In genomic region chr21:30582850-30583249, GRCh38 we compare ENCODE assay signal across 26 cellular contexts. TPM values are rescaled to one million over a fixed set of nuclear protein-coding genes. Genes with fewer than 3 reads are reported as not detected.
A peak's percentile ranks its signal among the peaks of the same experiment; 100 is the strongest.
DNase-seq lines count a peak whose midpoint lies in the region; ATAC-seq, FAIRE-seq and TF ChIP-seq lines count a peak whose summit lies in the region.
"Had no signal": no experiment of that assay in that cellular context is flagged by ENCODE, and none has a peak within 500 bp of the region (broad histone marks: within the 10 kb centered on the region; RNA-seq: fewer than 3 reads in every experiment).

No MANE protein-coding gene starts in this region.

- ATAC-seq in GM12878, result no peak
- no peak for ATAC-seq in HG02840 (IDR thresholded peaks at IDR 0.05; ENCODE audit: low FRiP score, unreplicated experiment)
- no peak for ATAC-seq in HG02970 (IDR thresholded peaks at IDR 0.05; ENCODE audit: low FRiP score, unreplicated experiment)
- ATAC-seq: A549 had no signal

- TF ChIP-seq RAD21 in GM12878 (IDR thresholded peaks at IDR 0.05; ENCODE audit: insufficient read depth, low read depth, low read length), result no peak

- H3K4me1 Mint-ChIP-seq in neural progenitor cell, result peaks cover 8% of the 10 kb centered on the region
- H3K4me1 Mint-ChIP-seq: CD14-positive monocyte; CD8-positive, alpha-beta memory T cell had no signal

- H3K4me2 ChIP-seq in GM12878 (ENCODE audit: control insufficient read depth, insufficient read depth), result no peak overlapping the region
- H3K4me2 ChIP-seq in neural progenitor cell, result no peak overlapping the region
- H3K4me2 ChIP-seq: A549; BLaER1 treated with 17β-estradiol and CSF1 and Interleukin-3, amounts not matched to agents 10 nM and 100 nM had no signal

- no peak overlapping the region for H3K4me3 Mint-ChIP-seq in neural progenitor cell
- H3K4me3 Mint-ChIP-seq: CD14-positive monocyte; CD4-positive, alpha-beta T cell; CD8-positive, alpha-beta memory T cell had no signal

- 0% methylated on average over 1 of the region's 1 CpG for WGBS in GM12878 (ENCODE audit: insufficient coverage, insufficient replicate concordance, low lambda C conversion rate, missing lambda C conversion rate)

- H3K27ac ChIP-seq in GM12878 (ENCODE audit: control insufficient read depth, insufficient read depth) (no peak overlapping the region), neural progenitor cell (no peak overlapping the region)
- H3K27ac ChIP-seq: A549; BLaER1 treated with 17β-estradiol and CSF1 and Interleukin-3, amounts not matched to agents 10 nM and 100 nM; GM23248 had no signal

- no peaks in the 10 kb centered on the region for H3F3A ChIP-seq in neural progenitor cell (ENCODE audit: low read depth)

- no TSS peak for BruUV-seq in GM12878 (replicated peaks; lab: Mats Ljungman, UMichigan)

- H3K9ac ChIP-seq in GM12878 (ENCODE audit: control insufficient read depth, insufficient read depth, low read length) (no peak overlapping the region), neural progenitor cell (no peak overlapping the region)
- H3K9ac ChIP-seq: BLaER1 treated with 17β-estradiol and CSF1 and Interleukin-3, amounts not matched to agents 10 nM and 100 nM; GM23248 had no signal

- no peaks in the 10 kb centered on the region for H3K27me3 Mint-ChIP-seq in neural progenitor cell (ENCODE audit: insufficient read depth, low read depth)
- H3K27me3 Mint-ChIP-seq: CD4-positive, alpha-beta T cell; CD8-positive, alpha-beta memory T cell had no signal

- no peak for FAIRE-seq in GM12878 (lab: Jason Lieb, UNC)
- FAIRE-seq: A549, D721Med, GM12892, GM19239, H1 had no signal

- H3K9me3 ChIP-seq in GM12878 (replicated peaks; ENCODE audit: control insufficient read depth, insufficient read depth, low read length), result no peaks in the 10 kb centered on the region
- H3K9me3 ChIP-seq in neural progenitor cell (ENCODE audit: low read depth), result peaks cover 11% of the 10 kb centered on the region
- H3K9me3 ChIP-seq: A549; BE2C; BLaER1 treated with 17β-estradiol and CSF1 and Interleukin-3, amounts not matched to agents 10 nM and 100 nM had no signal

- POLR2A ChIA-PET in GM12878 (lab: Charles Lee), result no interaction called here

- TF ChIP-seq POLR2A in GM12878 (IDR thresholded peaks at IDR 0.05; ENCODE audit: low read depth, low read length), result no peak

- in situ Hi-C loops in SK-MEL-5 (cut with HindIII; ENCODE audit: low pct_unique_long_range_greater_than_20kb, low sequenced_read_pairs) (no loop called here), GM12878 (cut with MboI) (no loop called here)

- RAD21 ChIA-PET in GM12878 (lab: Charles Lee; ENCODE audit: unreplicated experiment), result no interaction called here

- intact Hi-C loops in GM12878 (cut with micrococcal nuclease; ENCODE audit: unreplicated experiment), result no loop called here

- TF ChIP-seq CTCF in GM12878 (IDR thresholded peaks at IDR 0.05 in 2 of 3, conservative IDR thresholded peaks at IDR 0.05 in 1 of 3; ENCODE audit: control insufficient read depth in 2 of 3, extremely low read depth in 1 of 3, insufficient read depth in 1 of 3, low read depth in 3 of 3, low read length in 3 of 3) (no peak), neural progenitor cell (IDR thresholded peaks at IDR 0.05) (no peak)

- DNase-seq in SK-MEL-5 (ENCODE audit: low read depth, low spot score) (peak; percentile 11), GM12878 (ENCODE audit: low read depth, low spot score) (no peak), neural progenitor cell (ENCODE audit: low spot score) (peak; percentile 10), NCI-H748 treated with DMSO at 0.1 percent for 48 hours (lab: John Stamatoyannopoulos, UW) (no peak)
- DNase-seq: 8988T; ACHN; AML-193; BE2C; CD4-positive, alpha-beta T cell; CD8-positive, alpha-beta memory T cell; DMS 273 treated with DMSO at 0.1 percent for 48 hours; DMS79; EL; GDM1; GM23248; H7; HCEC 1CT had no signal

- H3K27ac Mint-ChIP-seq in neural progenitor cell, result no peak overlapping the region
- H3K27ac Mint-ChIP-seq: CD14-positive monocyte; CD4-positive, alpha-beta T cell; CD8-positive, alpha-beta memory T cell had no signal

- no peak overlapping the region for H3K4me3 ChIP-seq in GM12878
- H3K4me3 ChIP-seq in neural progenitor cell, result no peak overlapping the region
- H3K4me3 ChIP-seq: A549; BLaER1 treated with 17β-estradiol and CSF1 and Interleukin-3, amounts not matched to agents 10 nM and 100 nM; GM23248 had no signal

- H3K79me2 ChIP-seq in GM12878 (ENCODE audit: control insufficient read depth, insufficient read depth, low read length) (no peaks in the 10 kb centered on the region), neural progenitor cell (ENCODE audit: low read depth) (no peaks in the 10 kb centered on the region)

- H3K36me3 Mint-ChIP-seq in neural progenitor cell, result no peaks in the 10 kb centered on the region
- H3K36me3 Mint-ChIP-seq: CD14-positive monocyte; CD8-positive, alpha-beta memory T cell had no signal

- no peaks in the 10 kb centered on the region for H3K9me3 Mint-ChIP-seq in neural progenitor cell
- H3K9me3 Mint-ChIP-seq: CD4-positive, alpha-beta T cell had no signal

- H2AFZ ChIP-seq in GM12878 (ENCODE audit: control insufficient read depth, low read depth, low read length) (no peak overlapping the region), neural progenitor cell (replicated peaks) (no peak overlapping the region)
- H2AFZ ChIP-seq: GM23248 had no signal

- no peaks in the 10 kb centered on the region for H3K4me1 ChIP-seq in GM12878 (ENCODE audit: control insufficient read depth, insufficient read depth, low read length)
- H3K4me1 ChIP-seq in neural progenitor cell, result peaks cover 14% of the 10 kb centered on the region
- H3K4me1 ChIP-seq: A549; BE2C; BLaER1 treated with 17β-estradiol and CSF1 and Interleukin-3, amounts not matched to agents 10 nM and 100 nM had no signal

- H3K36me3 ChIP-seq in GM12878 (ENCODE audit: control insufficient read depth in 2 of 2, insufficient read depth in 2 of 2, low read length in 1 of 2), result no peaks in the 10 kb centered on the region
- peaks cover 4% of the 10 kb centered on the region for H3K36me3 ChIP-seq in neural progenitor cell
- H3K36me3 ChIP-seq: BE2C; BLaER1 treated with 17β-estradiol and CSF1 and Interleukin-3, amounts not matched to agents 10 nM and 100 nM had no signal

- CTCF ChIA-PET in GM12878 (lab: Yijun Ruan, JAX), result no interaction called here

- SMC1A ChIA-PET in GM12878 (lab: Charles Lee; ENCODE audit: uncharacterized antibody, unreplicated experiment), result no interaction called here

- H3K27me3 ChIP-seq in GM12878 (replicated peaks in 1 of 2; ENCODE audit: control insufficient read depth in 2 of 2, insufficient read depth in 2 of 2, low read length in 1 of 2) (no peaks in the 10 kb centered on the region), neural progenitor cell (no peaks in the 10 kb centered on the region)
- H3K27me3 ChIP-seq: BE2C; BLaER1 treated with 17β-estradiol and CSF1 and Interleukin-3, amounts not matched to agents 10 nM and 100 nM had no signal

- H4K20me1 ChIP-seq in GM12878 (ENCODE audit: control insufficient read depth, insufficient read depth) (no peaks in the 10 kb centered on the region), neural progenitor cell (ENCODE audit: low read depth) (no peaks in the 10 kb centered on the region)
- H4K20me1 ChIP-seq: BLaER1 treated with 17β-estradiol and CSF1 and Interleukin-3, amounts not matched to agents 10 nM and 100 nM had no signal

- TF ChIP-seq EP300 in GM12878 (IDR thresholded peaks at IDR 0.05; ENCODE audit: borderline replicate concordance in 1 of 2, control insufficient read depth in 1 of 2, low read depth in 2 of 2, low read length in 2 of 2), result no peak

RNA-seq across cellular contexts. Expression of gene KRTAP22-2, which starts 7.3 kb away (rescaled TPM):
- total RNA-seq in SK-MEL-5 (2014; rRNA removed; shearing (Covaris generic)), result not detected in 2 replicates
- not detected in 2 replicates for polyA plus RNA-seq in SK-MEL-5 (2015; cell fraction: cytosol; rRNA removed)
- polyA plus RNA-seq in SK-MEL-5 (2015; cell fraction: nucleus; rRNA removed), result not detected in 2 replicates
- total RNA-seq in GM12878 (2013; cell fraction: nucleolus; rRNA removed), result not detected in 2 replicates
- total RNA-seq in GM12878 (2014; rRNA removed), result not detected in 2 replicates
- not detected in 2 replicates for total RNA-seq in GM12878 (2014; rRNA removed; fragmentation: Illumina TruSeq; extraction: Trizol)
- total RNA-seq in GM12878 (2021), result not detected in 2 replicates
- polyA plus RNA-seq in GM12878 (2011; ENCODE audit: low read depth), result not detected
- polyA plus RNA-seq in GM12878 (2011; rRNA removed), result not detected in 2 replicates
- polyA plus RNA-seq in GM12878 (2011; cell fraction: cytosol; rRNA removed), result not detected in 2 replicates
- polyA plus RNA-seq in GM12878 (2011; cell fraction: nucleus; rRNA removed), result not detected in 2 replicates
- polyA plus RNA-seq in GM12878 (2012), result not detected in 2 replicates
- polyA plus RNA-seq in GM12878 (2014; fragmentation: Illumina TruSeq; extraction: Trizol), result not detected in 2 replicates
- not detected for polyA plus RNA-seq in GM12878 (2014; fragmentation: Nextera tagmentation; extraction: Ambion mirVana)
- not detected in 2 replicates for polyA plus RNA-seq in GM12878 (2014; rRNA removed)
- not detected for polyA plus RNA-seq in GM12878 (2016; fragmentation: Nextera tagmentation; extraction: Ambion mirVana)
- not detected in 2 replicates for polyA minus RNA-seq in GM12878 (2011; rRNA and poly(A)+ RNA removed)
- not detected in 2 replicates for polyA minus RNA-seq in GM12878 (2011; cell fraction: cytosol; rRNA and poly(A)+ RNA removed)
- polyA minus RNA-seq in GM12878 (2011; cell fraction: nucleus; rRNA and poly(A)+ RNA removed), result not detected in 2 replicates
- not detected in 2 replicates for total RNA-seq in neural progenitor cell (ENCODE audit: low replicate concordance)
- total RNA-seq: CD4-positive, alpha-beta T cell; CD8-positive, alpha-beta memory T cell; GM23248; H1; H7 had no signal
- polyA plus RNA-seq: A549; CD14-positive monocyte; CD8-positive, alpha-beta memory T cell; GM23248; H1 had no signal

RNA-seq across cellular contexts. Expression of gene KRTAP6-3, which starts 9.4 kb away (rescaled TPM):
- not detected in 2 replicates for total RNA-seq in SK-MEL-5 (2014; rRNA removed; shearing (Covaris generic))
- not detected in 2 replicates for polyA plus RNA-seq in SK-MEL-5 (2015; cell fraction: cytosol; rRNA removed)
- polyA plus RNA-seq in SK-MEL-5 (2015; cell fraction: nucleus; rRNA removed), result not detected in 2 replicates
- total RNA-seq in GM12878 (2013; cell fraction: nucleolus; rRNA removed), result not detected in 2 replicates
- total RNA-seq in GM12878 (2014; rRNA removed), result not detected in 2 replicates
- total RNA-seq in GM12878 (2014; rRNA removed; fragmentation: Illumina TruSeq; extraction: Trizol), result not detected in 2 replicates
- total RNA-seq in GM12878 (2021), result not detected in 2 replicates
- polyA plus RNA-seq in GM12878 (2011; ENCODE audit: low read depth), result not detected
- polyA plus RNA-seq in GM12878 (2011; rRNA removed), result not detected in 2 replicates
- not detected in 2 replicates for polyA plus RNA-seq in GM12878 (2011; cell fraction: cytosol; rRNA removed)
- polyA plus RNA-seq in GM12878 (2011; cell fraction: nucleus; rRNA removed), result not detected in 2 replicates
- polyA plus RNA-seq in GM12878 (2012), result not detected in 2 replicates
- polyA plus RNA-seq in GM12878 (2014; fragmentation: Illumina TruSeq; extraction: Trizol), result not detected in 2 replicates
- polyA plus RNA-seq in GM12878 (2014; fragmentation: Nextera tagmentation; extraction: Ambion mirVana), result not detected
- polyA plus RNA-seq in GM12878 (2014; rRNA removed), result not detected in 2 replicates
- polyA plus RNA-seq in GM12878 (2016; fragmentation: Nextera tagmentation; extraction: Ambion mirVana), result not detected
- not detected in 2 replicates for polyA minus RNA-seq in GM12878 (2011; rRNA and poly(A)+ RNA removed)
- polyA minus RNA-seq in GM12878 (2011; cell fraction: cytosol; rRNA and poly(A)+ RNA removed), result not detected in 2 replicates
- polyA minus RNA-seq in GM12878 (2011; cell fraction: nucleus; rRNA and poly(A)+ RNA removed), result not detected in 2 replicates
- not detected in 2 replicates for total RNA-seq in neural progenitor cell (ENCODE audit: low replicate concordance)
- total RNA-seq: CD4-positive, alpha-beta T cell; CD8-positive, alpha-beta memory T cell; GM23248; H1; H7 had no signal
- polyA plus RNA-seq: A549; CD14-positive monocyte; CD8-positive, alpha-beta memory T cell; GM23248; H1 had no signal

RNA-seq across cellular contexts. Expression of gene KRTAP6-2, which starts 15.9 kb away (rescaled TPM):
- total RNA-seq in SK-MEL-5 (2014; rRNA removed; shearing (Covaris generic)), result not detected in 2 replicates
- not detected in 2 replicates for polyA plus RNA-seq in SK-MEL-5 (2015; cell fraction: cytosol; rRNA removed)
- not detected in 2 replicates for polyA plus RNA-seq in SK-MEL-5 (2015; cell fraction: nucleus; rRNA removed)
- not detected in 2 replicates for total RNA-seq in GM12878 (2013; cell fraction: nucleolus; rRNA removed)
- total RNA-seq in GM12878 (2014; rRNA removed) (not detected in 2 replicates), GM12878 (2014; rRNA removed; fragmentation: Illumina TruSeq; extraction: Trizol) (not detected in 2 replicates), GM12878 (2021) (not detected in 2 replicates), neural progenitor cell (ENCODE audit: low replicate concordance) (not detected in 2 replicates)
- not detected for polyA plus RNA-seq in GM12878 (2011; ENCODE audit: low read depth)
- polyA plus RNA-seq in GM12878 (2011; rRNA removed) (not detected in 2 replicates), GM12878 (2014; fragmentation: Illumina TruSeq; extraction: Trizol) (not detected in 2 replicates), GM12878 (2014; fragmentation: Nextera tagmentation; extraction: Ambion mirVana) (not detected), GM12878 (2014; rRNA removed) (not detected in 2 replicates), GM12878 (2016; fragmentation: Nextera tagmentation; extraction: Ambion mirVana) (not detected)
- polyA plus RNA-seq in GM12878 (2011; cell fraction: cytosol; rRNA removed), result not detected in 2 replicates
- not detected in 2 replicates for polyA plus RNA-seq in GM12878 (2011; cell fraction: nucleus; rRNA removed)
- polyA plus RNA-seq in GM12878 (2012), result not detected in 2 replicates
- not detected in 2 replicates for polyA minus RNA-seq in GM12878 (2011; rRNA and poly(A)+ RNA removed)
- not detected in 2 replicates for polyA minus RNA-seq in GM12878 (2011; cell fraction: cytosol; rRNA and poly(A)+ RNA removed)
- not detected in 2 replicates for polyA minus RNA-seq in GM12878 (2011; cell fraction: nucleus; rRNA and poly(A)+ RNA removed)
- total RNA-seq: CD4-positive, alpha-beta T cell; CD8-positive, alpha-beta memory T cell; GM23248; H1; H7 had no signal
- polyA plus RNA-seq: A549; CD14-positive monocyte; CD8-positive, alpha-beta memory T cell; GM23248; H1 had no signal

RNA-seq across cellular contexts. Expression of gene KRTAP22-1, which starts 18.0 kb away (rescaled TPM):
- not detected in 2 replicates for total RNA-seq in SK-MEL-5 (2014; rRNA removed; shearing (Covaris generic))
- not detected in 2 replicates for polyA plus RNA-seq in SK-MEL-5 (2015; cell fraction: cytosol; rRNA removed)
- polyA plus RNA-seq in SK-MEL-5 (2015; cell fraction: nucleus; rRNA removed), result not detected in 2 replicates
- total RNA-seq in GM12878 (2013; cell fraction: nucleolus; rRNA removed), result not detected in 2 replicates
- total RNA-seq in GM12878 (2014; rRNA removed), result not detected in 2 replicates
- not detected in 2 replicates for total RNA-seq in GM12878 (2014; rRNA removed; fragmentation: Illumina TruSeq; extraction: Trizol)
- total RNA-seq in GM12878 (2021), result not detected in 2 replicates
- polyA plus RNA-seq in GM12878 (2011; ENCODE audit: low read depth), result not detected
- polyA plus RNA-seq in GM12878 (2011; rRNA removed), result not detected in 2 replicates
- not detected in 2 replicates for polyA plus RNA-seq in GM12878 (2011; cell fraction: cytosol; rRNA removed)
- polyA plus RNA-seq in GM12878 (2011; cell fraction: nucleus; rRNA removed), result not detected in 2 replicates
- not detected in 2 replicates for polyA plus RNA-seq in GM12878 (2012)
- polyA plus RNA-seq in GM12878 (2014; fragmentation: Illumina TruSeq; extraction: Trizol), result not detected in 2 replicates
- polyA plus RNA-seq in GM12878 (2014; fragmentation: Nextera tagmentation; extraction: Ambion mirVana), result not detected
- polyA plus RNA-seq in GM12878 (2014; rRNA removed), result not detected in 2 replicates
- not detected for polyA plus RNA-seq in GM12878 (2016; fragmentation: Nextera tagmentation; extraction: Ambion mirVana)
- polyA minus RNA-seq in GM12878 (2011; rRNA and poly(A)+ RNA removed), result not detected in 2 replicates
- not detected in 2 replicates for polyA minus RNA-seq in GM12878 (2011; cell fraction: cytosol; rRNA and poly(A)+ RNA removed)
- polyA minus RNA-seq in GM12878 (2011; cell fraction: nucleus; rRNA and poly(A)+ RNA removed), result not detected in 2 replicates
- total RNA-seq in neural progenitor cell (ENCODE audit: low replicate concordance), result not detected in 2 replicates
- total RNA-seq: CD4-positive, alpha-beta T cell; CD8-positive, alpha-beta memory T cell; GM23248; H1; H7 had no signal
- polyA plus RNA-seq: A549; CD14-positive monocyte; CD8-positive, alpha-beta memory T cell; GM23248; H1 had no signal

RNA-seq across cellular contexts. Expression of gene KRTAP19-7, which starts 21.7 kb away (rescaled TPM):
- not detected in 2 replicates for total RNA-seq in SK-MEL-5 (2014; rRNA removed; shearing (Covaris generic))
- not detected in 2 replicates for polyA plus RNA-seq in SK-MEL-5 (2015; cell fraction: cytosol; rRNA removed)
- not detected in 2 replicates for polyA plus RNA-seq in SK-MEL-5 (2015; cell fraction: nucleus; rRNA removed)
- total RNA-seq in GM12878 (2013; cell fraction: nucleolus; rRNA removed), result not detected in 2 replicates
- total RNA-seq in GM12878 (2014; rRNA removed) (not detected in 2 replicates), GM12878 (2014; rRNA removed; fragmentation: Illumina TruSeq; extraction: Trizol) (not detected in 2 replicates), GM12878 (2021) (not detected in 2 replicates), neural progenitor cell (ENCODE audit: low replicate concordance) (not detected in 2 replicates)
- not detected for polyA plus RNA-seq in GM12878 (2011; ENCODE audit: low read depth)
- polyA plus RNA-seq in GM12878 (2011; rRNA removed) (not detected in 2 replicates), GM12878 (2014; fragmentation: Illumina TruSeq; extraction: Trizol) (not detected in 2 replicates), GM12878 (2014; fragmentation: Nextera tagmentation; extraction: Ambion mirVana) (not detected), GM12878 (2014; rRNA removed) (not detected in 2 replicates), GM12878 (2016; fragmentation: Nextera tagmentation; extraction: Ambion mirVana) (not detected)
- not detected in 2 replicates for polyA plus RNA-seq in GM12878 (2011; cell fraction: cytosol; rRNA removed)
- not detected in 2 replicates for polyA plus RNA-seq in GM12878 (2011; cell fraction: nucleus; rRNA removed)
- polyA plus RNA-seq in GM12878 (2012), result not detected in 2 replicates
- polyA minus RNA-seq in GM12878 (2011; rRNA and poly(A)+ RNA removed), result not detected in 2 replicates
- polyA minus RNA-seq in GM12878 (2011; cell fraction: cytosol; rRNA and poly(A)+ RNA removed), result not detected in 2 replicates
- polyA minus RNA-seq in GM12878 (2011; cell fraction: nucleus; rRNA and poly(A)+ RNA removed), result not detected in 2 replicates
- total RNA-seq: CD4-positive, alpha-beta T cell; CD8-positive, alpha-beta memory T cell; GM23248; H1; H7 had no signal
- polyA plus RNA-seq: A549; CD14-positive monocyte; CD8-positive, alpha-beta memory T cell; GM23248; H1 had no signal

Comparison
In these comparisons a context has a peak if more than half of its experiments do, and no peak if none do; other contexts are left out.
1. DNase-seq: peak in SK-MEL-5 (single experiment) and neural progenitor cell (single experiment); none in GM12878 (single experiment) and NCI-H748 treated with DMSO at 0.1 percent for 48 hours (single experiment).